In genomic region chr6:151071295-151071694, GRCh38 we compare ENCODE assay signal across 10 cellular contexts.
DNase-seq lines count a peak whose midpoint lies in the region; FAIRE-seq and TF ChIP-seq lines count a peak whose summit lies in the region.
"Had no signal": no experiment of that assay in that cellular context is flagged by ENCODE, and none has a peak within 500 bp of the region (broad histone marks: within the 10 kb centered on the region; RNA-seq: fewer than 3 reads in every experiment).

No MANE protein-coding gene starts in this region.

- no peak overlapping the region for H3K4me2 ChIP-seq in PC-9
- peak overlapping the region; percentile 80 for H3K4me2 ChIP-seq in endothelial cell of umbilical vein (ENCODE audit: insufficient read depth, low read length)

- H3K9me3 ChIP-seq in PC-9 (ENCODE audit: insufficient read depth, low read depth) = peaks cover 9% of the 10 kb centered on the region
- no peaks in the 10 kb centered on the region for H3K9me3 ChIP-seq in endothelial cell of umbilical vein (replicated peaks; ENCODE audit: control insufficient read depth, insufficient read depth, low read length)

- DNase-seq in PC-9 (no peak), endothelial cell of umbilical vein (ENCODE audit: low read depth, low spot score) (peak; percentile 71), lung microvascular endothelial cell (ENCODE audit: low read depth in 2 of 2) (peak; percentile 84 to 92), type B pancreatic cell (ENCODE audit: extremely low spot score, unreplicated experiment) (no peak), NCI-H1105 (lab: John Stamatoyannopoulos, UW) (no peak), progenitor cell of endocrine pancreas (ENCODE audit: low spot score, unreplicated experiment) (no peak)
- no peak for DNase-seq in effector CD4-positive, alpha-beta T cell
- DNase-seq: activated T-cell treated with anti-CD3 and anti-CD28 coated beads, Interleukin-2, amount 50 U/mL, for 48 hours; SHP77 treated with DMSO at 0.1 percent for 48 hours had no signal

- H3F3A ChIP-seq in PC-9 (ENCODE audit: insufficient read depth, low read depth) = peaks cover 55% of the 10 kb centered on the region

- intact Hi-C loops in PC-9 (cut with micrococcal nuclease; ENCODE audit: unreplicated experiment) (no loop called here), endothelial cell of umbilical vein (cut with micrococcal nuclease) (no loop called here)

- peak overlapping the region; percentile 59 for H3K9ac ChIP-seq in endothelial cell of umbilical vein (replicated peaks; ENCODE audit: extremely low read depth, insufficient read depth, low read length)

- POLR2A ChIA-PET in PC-9 (lab: Charles Lee; ENCODE audit: unreplicated experiment) (no interaction called here), endothelial cell of umbilical vein (lab: Charles Lee) (no interaction called here)

- H3K9me3 Mint-ChIP-seq in type B pancreatic cell (peaks cover 12% of the 10 kb centered on the region), progenitor cell of endocrine pancreas (ENCODE audit: low read depth) (peaks cover 9% of the 10 kb centered on the region)
- H3K9me3 Mint-ChIP-seq: stimulated activated effector memory CD8-positive, alpha-beta T cell treated with anti-CD3 and anti-CD28 coated beads, Interleukin-12 subunit alpha, Interleukin-12 subunit beta, amount 100 ng/mL, for 72 hours had no signal

- no peak overlapping the region for H3K4me3 ChIP-seq in PC-9
- no peak overlapping the region for H3K4me3 ChIP-seq in endothelial cell of umbilical vein (replicated peaks in 1 of 3; ENCODE audit: insufficient read depth in 1 of 3, low read depth in 1 of 3, low read length in 3 of 3)

- dilution Hi-C loops in endothelial cell of umbilical vein (cut with MboI; ENCODE audit: extremely low pct_ligation_motif_present, low sequenced_read_pairs) = no loop called here

- H3K4me3 Mint-ChIP-seq in type B pancreatic cell (peak overlapping the region; percentile 24), progenitor cell of endocrine pancreas (ENCODE audit: low read depth) (no peak overlapping the region)
- H3K4me3 Mint-ChIP-seq: stimulated activated effector memory CD8-positive, alpha-beta T cell treated with anti-CD3 and anti-CD28 coated beads, Interleukin-12 subunit alpha, Interleukin-12 subunit beta, amount 100 ng/mL, for 72 hours had no signal

- H3K4me1 ChIP-seq in PC-9 (replicated peaks; ENCODE audit: insufficient read depth) (peaks cover 53% of the 10 kb centered on the region), endothelial cell of umbilical vein (ENCODE audit: control insufficient read depth, extremely low read depth, insufficient read depth, low read length) (peaks cover 49% of the 10 kb centered on the region)

- H3K4me1 Mint-ChIP-seq in type B pancreatic cell (ENCODE audit: unreplicated experiment) (peaks cover 28% of the 10 kb centered on the region), progenitor cell of endocrine pancreas (ENCODE audit: low read depth) (peaks cover 1% of the 10 kb centered on the region)
- H3K4me1 Mint-ChIP-seq: stimulated activated effector memory CD8-positive, alpha-beta T cell treated with anti-CD3 and anti-CD28 coated beads, Interleukin-12 subunit alpha, Interleukin-12 subunit beta, amount 100 ng/mL, for 72 hours had no signal

- H4K20me1 ChIP-seq in PC-9 (ENCODE audit: insufficient read depth) (no peaks in the 10 kb centered on the region), endothelial cell of umbilical vein (replicated peaks; ENCODE audit: control insufficient read depth, extremely low read depth, insufficient read depth, low read length) (no peaks in the 10 kb centered on the region)

- H3K79me2 ChIP-seq in PC-9 (ENCODE audit: low read depth) (peaks cover 18% of the 10 kb centered on the region; the same call in 1 of the 2 replicates), endothelial cell of umbilical vein (ENCODE audit: control insufficient read depth, insufficient read depth, low read length) (peaks cover 13% of the 10 kb centered on the region)

- BruUV-seq in PC-9 (replicated peaks; lab: Mats Ljungman, UMichigan) (no TSS peak), endothelial cell of umbilical vein (replicated peaks; lab: Mats Ljungman, UMichigan) (no TSS peak)

- TF ChIP-seq CTCF in PC-9 (conservative IDR thresholded peaks at IDR 0.05) = no peak
- no peak for TF ChIP-seq CTCF in endothelial cell of umbilical vein (IDR thresholded peaks at IDR 0.05; ENCODE audit: extremely low read depth in 1 of 2, insufficient read depth in 1 of 2, low read depth in 1 of 2, low read length in 2 of 2)
- TF ChIP-seq CTCF in type B pancreatic cell (conservative IDR thresholded peaks at IDR 0.05) = no peak
- TF ChIP-seq CTCF in progenitor cell of endocrine pancreas (IDR thresholded peaks at IDR 0.05; ENCODE audit: unreplicated experiment) = no peak

- peak overlapping the region; percentile 98 for H3K27ac ChIP-seq in PC-9
- H3K27ac ChIP-seq in endothelial cell of umbilical vein (ENCODE audit: insufficient read depth, low read depth, low read length) = peak overlapping the region; percentile 64

- no peak for TF ChIP-seq POLR2A in endothelial cell of umbilical vein (IDR thresholded peaks at IDR 0.05; ENCODE audit: low read depth, low read length)

- no peak overlapping the region for H2AFZ ChIP-seq in PC-9
- H2AFZ ChIP-seq in endothelial cell of umbilical vein (ENCODE audit: low read depth, low read length) = no peak overlapping the region

- H3K27me3 ChIP-seq in PC-9 (ENCODE audit: insufficient read depth, low read depth) (no peaks in the 10 kb centered on the region), endothelial cell of umbilical vein (ENCODE audit: control insufficient read depth in 2 of 2, insufficient read depth in 2 of 2, low read length in 2 of 2) (no peaks in the 10 kb centered on the region)

- H3K27ac Mint-ChIP-seq in type B pancreatic cell (peak overlapping the region; percentile 37), progenitor cell of endocrine pancreas (no peak overlapping the region)
- H3K27ac Mint-ChIP-seq: stimulated activated effector memory CD8-positive, alpha-beta T cell treated with anti-CD3 and anti-CD28 coated beads, Interleukin-12 subunit alpha, Interleukin-12 subunit beta, amount 100 ng/mL, for 72 hours had no signal

- no peaks in the 10 kb centered on the region for H3K27me3 Mint-ChIP-seq in type B pancreatic cell
- H3K27me3 Mint-ChIP-seq in progenitor cell of endocrine pancreas = no peaks in the 10 kb centered on the region

- CTCF ChIA-PET in PC-9 (lab: Charles Lee) (no interaction called here), endothelial cell of umbilical vein (lab: Charles Lee) (interaction anchor here (1.3 to 6.7 kb wide), 3 partner anchors 57 to 253 kb away, joined by 5 to 34 read pairs (median 5); no protein-coding TSS in a partner anchor)

- peaks cover 20% of the 10 kb centered on the region for H3K36me3 Mint-ChIP-seq in type B pancreatic cell
- H3K36me3 Mint-ChIP-seq in progenitor cell of endocrine pancreas (ENCODE audit: insufficient read depth) = peaks cover 12% of the 10 kb centered on the region

- H3K36me3 ChIP-seq in PC-9 (ENCODE audit: low read depth) (peaks cover 27% of the 10 kb centered on the region), endothelial cell of umbilical vein (ENCODE audit: control insufficient read depth in 2 of 2, extremely low read depth in 1 of 2, insufficient read depth in 2 of 2, low read length in 2 of 2) (peaks cover 0 to 4% of the 10 kb centered on the region in 2 experiments)

- H3K9me1 ChIP-seq in endothelial cell of umbilical vein (replicated peaks; ENCODE audit: control insufficient read depth, extremely low read depth, insufficient read depth, low read length) = no peaks in the 10 kb centered on the region

- H3K9me2 ChIP-seq in PC-9 (ENCODE audit: insufficient read depth) = no peaks in the 10 kb centered on the region

- FAIRE-seq in endothelial cell of umbilical vein (lab: Jason Lieb, UNC) = peak; percentile 52

TF ChIP-seq in endothelial cell of umbilical vein, 7 proteins besides CTCF, POLR2A, EP300 and RAD21:
- TF ChIP-seq FOS (IDR thresholded peaks at IDR 0.05; ENCODE audit: borderline replicate concordance, insufficient read depth, low read length) = no peak
- TF ChIP-seq POLR2AphosphoS5 (IDR thresholded peaks at IDR 0.05; ENCODE audit: insufficient read depth, low read depth, low read length) = peak; percentile 19
TF ChIP-seq in endothelial cell of umbilical vein: peak in this region for 1.

Comparison
In these comparisons a context has a peak if more than half of its experiments do, and no peak if none do; other contexts are left out.
1. DNase-seq: peak in endothelial cell of umbilical vein (single experiment) and lung microvascular endothelial cell (2 of 2); none in PC-9 (0 of 2), type B pancreatic cell (single experiment), NCI-H1105 (single experiment), effector CD4-positive, alpha-beta T cell (single experiment) and progenitor cell of endocrine pancreas (single experiment).